8 cellular contexts compared by ENCODE assay signal in genomic region chr14:69713127-69713800, GRCh38. TPM values are rescaled to one million over a fixed set of nuclear protein-coding genes. Genes with fewer than 3 reads are reported as not detected.
DNase-seq lines count a peak whose midpoint lies in the region; ATAC-seq lines count a peak whose summit lies in the region.

No MANE protein-coding gene starts in this region.

- peak overlapping the region; percentile 56 to 86 (median 67) for H3K27ac Mint-ChIP-seq in CD4-positive, CD25-positive, alpha-beta regulatory T cell
- H3K27ac Mint-ChIP-seq in activated naive CD8-positive, alpha-beta T cell treated with anti-CD3 and anti-CD28 coated beads for 36 hours = peak overlapping the region; percentile 61

- no peaks in the 10 kb centered on the region for H3K9me3 ChIP-seq in CD4-positive, CD25-positive, alpha-beta regulatory T cell (ENCODE audit: control insufficient read depth in 2 of 2, low read length in 2 of 2)
- H3K9me3 ChIP-seq in mesodermal cell (ENCODE audit: control insufficient read depth, low read length) = no peaks in the 10 kb centered on the region

- H3K9me3 Mint-ChIP-seq in CD4-positive, CD25-positive, alpha-beta regulatory T cell = no peaks in the 10 kb centered on the region
- H3K9me3 Mint-ChIP-seq in activated naive CD8-positive, alpha-beta T cell treated with anti-CD3 and anti-CD28 coated beads for 36 hours = no peaks in the 10 kb centered on the region

- H3K4me3 Mint-ChIP-seq in CD4-positive, CD25-positive, alpha-beta regulatory T cell = no peak overlapping the region
- no peak overlapping the region for H3K4me3 Mint-ChIP-seq in activated naive CD8-positive, alpha-beta T cell treated with anti-CD3 and anti-CD28 coated beads for 36 hours

- H3K27me3 ChIP-seq in CD4-positive, CD25-positive, alpha-beta regulatory T cell (ENCODE audit: control insufficient read depth, insufficient read depth, low read length) = no peaks in the 10 kb centered on the region

- no peak for DNase-seq in CD4-positive, CD25-positive, alpha-beta regulatory T cell
- DNase-seq in NCI-H1436 (lab: John Stamatoyannopoulos, UW) (peak; percentile 83), putamen (ENCODE audit: low spot score) (no peak)
- DNase-seq in activated naive CD8-positive, alpha-beta T cell treated with anti-CD3 and anti-CD28 coated beads for 36 hours = no peak
- no peak for DNase-seq in stimulated activated CD4-positive, alpha-beta T cell treated with anti-CD3 and anti-CD28 coated beads, Interleukin-2, amount 100 ng/mL, for 24 hours
- DNase-seq in activated CD8-positive, alpha-beta memory T cell treated with anti-CD3 and anti-CD28 coated beads, Interleukin-2, amount 50 U/mL, for 4 hours = no peak

- H3K27ac ChIP-seq in CD4-positive, CD25-positive, alpha-beta regulatory T cell (ENCODE audit: insufficient read depth, low read length, poor library complexity, severe bottlenecking) = no peak overlapping the region
- peak overlapping the region; percentile 65 for H3K27ac ChIP-seq in mesodermal cell (ENCODE audit: low read depth, low read length, severe bottlenecking)

- H3K27me3 Mint-ChIP-seq in CD4-positive, CD25-positive, alpha-beta regulatory T cell = no peaks in the 10 kb centered on the region
- no peaks in the 10 kb centered on the region for H3K27me3 Mint-ChIP-seq in activated naive CD8-positive, alpha-beta T cell treated with anti-CD3 and anti-CD28 coated beads for 36 hours

- no peak for ATAC-seq in CD4-positive, CD25-positive, alpha-beta regulatory T cell (ENCODE audit: low read depth in 2 of 2)
- ATAC-seq in GM19467 (IDR thresholded peaks at IDR 0.05; ENCODE audit: unreplicated experiment) = no peak

- WGBS in mesodermal cell (ENCODE audit: insufficient coverage in 2 of 2), 2 experiments = 39 to 52% methylated on average over 2 to 3 of the region's 4 CpGs

- H3K4me3 ChIP-seq in CD4-positive, CD25-positive, alpha-beta regulatory T cell (ENCODE audit: low read depth, low read length) = no peak overlapping the region
- H3K4me3 ChIP-seq in mesodermal cell (ENCODE audit: extremely low read depth, insufficient read depth, low read length, poor library complexity, severe bottlenecking) = no peak overlapping the region

- peaks cover 47% of the 10 kb centered on the region for H3K36me3 ChIP-seq in CD4-positive, CD25-positive, alpha-beta regulatory T cell (ENCODE audit: control insufficient read depth, insufficient read depth, low read length)
- peaks cover 25% of the 10 kb centered on the region for H3K36me3 ChIP-seq in mesodermal cell (ENCODE audit: control insufficient read depth, insufficient read depth, low read length)

- peaks cover 36% of the 10 kb centered on the region for H3K36me3 Mint-ChIP-seq in CD4-positive, CD25-positive, alpha-beta regulatory T cell
- peaks cover 21% of the 10 kb centered on the region for H3K36me3 Mint-ChIP-seq in activated naive CD8-positive, alpha-beta T cell treated with anti-CD3 and anti-CD28 coated beads for 36 hours

- H3K4me1 Mint-ChIP-seq in CD4-positive, CD25-positive, alpha-beta regulatory T cell = peaks cover 5 to 49% (median 36%) of the 10 kb centered on the region in 4 donors
- H3K4me1 Mint-ChIP-seq in activated naive CD8-positive, alpha-beta T cell treated with anti-CD3 and anti-CD28 coated beads for 36 hours = peaks cover 29% of the 10 kb centered on the region

- peaks cover 25% of the 10 kb centered on the region for H3K4me1 ChIP-seq in CD4-positive, CD25-positive, alpha-beta regulatory T cell (ENCODE audit: control insufficient read depth, insufficient read depth, low read length, poor library complexity, severe bottlenecking)
- peaks cover 20% of the 10 kb centered on the region for H3K4me1 ChIP-seq in mesodermal cell (ENCODE audit: control insufficient read depth, insufficient read depth, low read length, poor library complexity, severe bottlenecking)

RNA-seq across cellular contexts. Expression of gene SRSF5, which starts 53.7 kb away (rescaled TPM):
- 1,477 TPM for total RNA-seq in CD4-positive, CD25-positive, alpha-beta regulatory T cell
- 1,000 to 10,000 TPM in 3 of 4 donors, 100 to 1,000 TPM in 1; 909 to 1,385 (median 1,115) TPM for polyA plus RNA-seq in CD4-positive, CD25-positive, alpha-beta regulatory T cell
- total RNA-seq in activated naive CD8-positive, alpha-beta T cell treated with anti-CD3 and anti-CD28 coated beads for 36 hours = 100 to 1,000 TPM; 310 to 318 TPM
- polyA plus RNA-seq in mesodermal cell (2013, experiment 1 of 2) = 238 TPM
- polyA plus RNA-seq in mesodermal cell (2013, experiment 2 of 2) = 242 TPM
